10 cellular contexts compared by ENCODE assay signal in the genomic region with DNA sequence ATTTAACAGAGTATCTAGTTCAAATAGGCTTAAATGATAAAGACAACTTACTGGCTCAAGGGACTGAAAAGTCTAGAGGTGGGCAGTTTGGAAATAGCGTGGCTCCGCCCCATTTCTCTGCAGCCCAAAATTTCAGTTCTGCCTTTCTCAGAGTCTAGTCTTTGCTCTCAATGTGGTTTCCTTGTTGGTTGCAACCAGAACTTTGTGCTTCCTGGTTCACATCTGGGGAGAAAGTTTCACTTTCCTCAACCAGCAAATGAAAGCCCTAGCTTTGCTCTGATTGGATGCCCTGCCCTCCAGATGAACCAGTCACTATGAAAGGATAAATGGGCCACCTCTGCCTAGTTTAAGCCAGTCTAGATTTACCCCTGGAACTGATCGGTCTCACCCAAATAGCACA. TPM values are rescaled to one million over a fixed set of nuclear protein-coding genes. Genes with fewer than 3 reads are reported as not detected.
DNase-seq lines count a peak whose midpoint lies in the region; ATAC-seq and TF ChIP-seq lines count a peak whose summit lies in the region.
"Had no signal": no experiment of that assay in that cellular context is flagged by ENCODE, and none has a peak within 500 bp of the region (broad histone marks: within the 10 kb centered on the region; RNA-seq: fewer than 3 reads in every experiment).

No MANE protein-coding gene starts in this region.

- TF ChIP-seq CTCF in vagina (IDR thresholded peaks at IDR 0.05), result no peak
- no peak for TF ChIP-seq CTCF in hepatocyte (IDR thresholded peaks at IDR 0.05; ENCODE audit: poor library complexity)

- H3K4me3 ChIP-seq in vagina, result no peak overlapping the region
- H3K4me3 ChIP-seq in hepatocyte, result no peak overlapping the region

- DNase-seq in germinal center (ENCODE audit: low spot score) (peak; percentile 67), vagina (ENCODE audit: extremely low spot score in 2 of 2) (no peak), cerebellar nuclear complex (lab: John Stamatoyannopoulos, UW) (no peak), hepatocyte (ENCODE audit: low spot score) (no peak)
- DNase-seq in stimulated activated CD4-positive, alpha-beta T cell treated with anti-CD3 and anti-CD28 coated beads, Interleukin-2, amount 100 ng/mL, for 48 hours, result no peak
- DNase-seq: kidney glomerular epithelial cell had no signal

- TF ChIP-seq POLR2A in GM18505 (IDR thresholded peaks at IDR 0.05; ENCODE audit: borderline replicate concordance, extremely low read depth, insufficient read depth, insufficient read length), result no peak
- no peak for TF ChIP-seq POLR2A in vagina (IDR thresholded peaks at IDR 0.05)

- no peak overlapping the region for H2AFZ ChIP-seq in hepatocyte

- H3K36me3 ChIP-seq in vagina, result no peaks in the 10 kb centered on the region
- no peaks in the 10 kb centered on the region for H3K36me3 ChIP-seq in hepatocyte (replicated peaks; ENCODE audit: insufficient read depth, low read depth)

- H3K79me2 ChIP-seq in hepatocyte, result no peaks in the 10 kb centered on the region

- ATAC-seq in GM18505 (IDR thresholded peaks at IDR 0.05; ENCODE audit: unreplicated experiment) (peak; percentile 95), GM21529 (IDR thresholded peaks at IDR 0.05; ENCODE audit: unreplicated experiment) (peak; percentile 98), HG03558 (IDR thresholded peaks at IDR 0.05; ENCODE audit: extremely low read depth, unreplicated experiment) (peak; percentile 88)
- ATAC-seq: T-cell had no signal

- intact Hi-C loops in vagina (cut with DNase I), result no loop called here

- H3K27ac ChIP-seq in vagina (no peak overlapping the region), hepatocyte (no peak overlapping the region)

- no peak overlapping the region for H3K4me2 ChIP-seq in hepatocyte

- WGBS in hepatocyte (ENCODE audit: low lambda C conversion rate, missing lambda C conversion rate), result 94% methylated on average over 3 of the region's 3 CpGs

- no peaks in the 10 kb centered on the region for H3K9me3 ChIP-seq in vagina
- no peaks in the 10 kb centered on the region for H3K9me3 ChIP-seq in hepatocyte (ENCODE audit: low read depth)

- H3K4me1 ChIP-seq in vagina (no peaks in the 10 kb centered on the region), hepatocyte (ENCODE audit: insufficient read depth) (no peaks in the 10 kb centered on the region)

- H3K27me3 ChIP-seq in vagina (no peaks in the 10 kb centered on the region), hepatocyte (no peaks in the 10 kb centered on the region)

- no peaks in the 10 kb centered on the region for H3K9me2 ChIP-seq in hepatocyte (replicated peaks; ENCODE audit: insufficient read depth)

- H4K20me1 ChIP-seq in hepatocyte (ENCODE audit: insufficient read depth, poor library complexity, severe bottlenecking), result no peaks in the 10 kb centered on the region

RNA-seq across cellular contexts. Expression of gene SYCP2L, which starts 14.9 kb away (rescaled TPM):
- total RNA-seq in vagina (0.25 TPM), hepatocyte (1.00 and 1.1 TPM in 2 replicates)
- 0.37 and 1.3 TPM in 2 replicates for polyA plus RNA-seq in hepatocyte

RNA-seq across cellular contexts. Expression of gene GCM2, which starts 19.9 kb away (rescaled TPM):
- not detected for total RNA-seq in vagina
- total RNA-seq in hepatocyte, result not detected in 2 replicates
- polyA plus RNA-seq in hepatocyte, result 0.17 TPM in 1 of 2 replicates, not detected in the other
- total RNA-seq: T-cell had no signal
